ENCODE assay signal across 11 cellular contexts in the genomic region with DNA sequence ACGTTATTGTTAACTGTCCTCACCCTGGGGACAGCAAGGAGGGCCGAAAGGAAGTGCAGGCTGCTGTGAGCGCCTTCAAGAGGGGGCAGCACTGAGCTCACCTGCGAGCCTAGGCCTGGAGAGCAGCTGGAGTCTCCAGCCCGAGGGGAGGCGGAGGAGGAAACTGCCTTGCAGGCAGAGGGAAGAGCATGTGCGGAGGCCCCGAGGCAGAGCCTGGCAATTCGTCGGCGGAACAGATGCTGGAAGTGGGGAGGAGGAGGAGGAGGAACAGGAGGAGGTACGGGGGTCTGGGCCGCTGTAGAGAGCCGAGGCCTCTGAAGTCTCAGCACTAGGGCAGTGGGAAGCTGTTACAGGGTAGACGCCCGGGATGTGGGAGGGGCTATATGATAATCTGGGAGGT. TPM values are rescaled to one million over a fixed set of nuclear protein-coding genes. Genes with fewer than 3 reads are reported as not detected.
DNase-seq lines count a peak whose midpoint lies in the region; ATAC-seq and TF ChIP-seq lines count a peak whose summit lies in the region.
"Had no signal": no experiment of that assay in that cellular context is flagged by ENCODE, and none has a peak within 500 bp of the region (broad histone marks: within the 10 kb centered on the region; RNA-seq: fewer than 3 reads in every experiment).

No MANE protein-coding gene starts in this region.

- H4K20me1 ChIP-seq in OCI-LY1 (ENCODE audit: insufficient read depth, low read length) = no peaks in the 10 kb centered on the region

- H3K4me3 ChIP-seq in OCI-LY1 (ENCODE audit: low read depth, low read length, poor library complexity, severe bottlenecking) (no peak overlapping the region), epithelial cell of proximal tubule (ENCODE audit: low read depth, low read length) (no peak overlapping the region)

- no peaks in the 10 kb centered on the region for H3K9me3 ChIP-seq in OCI-LY1 (ENCODE audit: low read length)

- no peaks in the 10 kb centered on the region for H3K9me3 Mint-ChIP-seq in activated CD4-positive, alpha-beta T cell treated with anti-CD3 and anti-CD28 coated beads, Interleukin-2, amount 10 ng/mL, durations not matched to agents 24 days and 14 days

- intact Hi-C loops in activated CD4-positive, alpha-beta T cell treated with anti-CD3 and anti-CD28 coated beads, Interleukin-2, amount 10 ng/mL, durations not matched to agents 24 days and 14 days (cut with micrococcal nuclease) = no loop called here

- no peaks in the 10 kb centered on the region for H3F3A ChIP-seq in OCI-LY1 (ENCODE audit: insufficient read depth, low read length)

- H3K4me2 ChIP-seq in OCI-LY1 (ENCODE audit: low read length) = no peak overlapping the region

- peak overlapping the region; percentile 74 for H3K4me3 Mint-ChIP-seq in activated CD4-positive, alpha-beta T cell treated with anti-CD3 and anti-CD28 coated beads, Interleukin-2, amount 10 ng/mL, durations not matched to agents 24 days and 14 days

- peaks cover 38% of the 10 kb centered on the region for H3K4me1 ChIP-seq in OCI-LY1 (ENCODE audit: insufficient read depth, low read length, severe bottlenecking)

- H3K9me2 ChIP-seq in OCI-LY1 (ENCODE audit: low read depth, low read length) = no peaks in the 10 kb centered on the region

- ATAC-seq in HG03175 (IDR thresholded peaks at IDR 0.05; ENCODE audit: unreplicated experiment) = no peak

- H2AFZ ChIP-seq in OCI-LY1 (ENCODE audit: low read length) = no peak overlapping the region

- DNase-seq in activated CD4-positive, alpha-beta T cell treated with anti-CD3 and anti-CD28 coated beads, Interleukin-2, amount 10 ng/mL, durations not matched to agents 24 days and 14 days = no peak
- no peak for DNase-seq in activated CD4-positive, alpha-beta T cell treated with anti-CD3 and anti-CD28 coated beads, Interleukin-2, amount 50 U/mL, for 48 hours
- DNase-seq in epithelial cell of proximal tubule (ENCODE audit: low read depth) (no peak), OCI-M2 (lab: John Stamatoyannopoulos, UW; ENCODE audit: unreplicated experiment) (no peak), AG08396 (ENCODE audit: low spot score) (no peak)
- DNase-seq in stimulated activated CD8-positive, alpha-beta memory T cell treated with anti-CD3 and anti-CD28 coated beads, Interleukin-4, amount 100 ng/mL, for 48 hours = peak; percentile 42
- DNase-seq: activated CD8-positive, alpha-beta memory T cell treated with anti-CD3 and anti-CD28 coated beads, Interleukin-2, amount 50 U/mL, for 4 hours; NCI-H82 had no signal

- TF ChIP-seq CTCF in OCI-LY1 (IDR thresholded peaks at IDR 0.05; ENCODE audit: low read length) (peak; percentile 66), epithelial cell of proximal tubule (conservative IDR thresholded peaks at IDR 0.05; ENCODE audit: low read depth, low read length) (peak; percentile 16)

- H3K27me3 Mint-ChIP-seq in activated CD4-positive, alpha-beta T cell treated with anti-CD3 and anti-CD28 coated beads, Interleukin-2, amount 10 ng/mL, durations not matched to agents 24 days and 14 days = peaks cover 3% of the 10 kb centered on the region

- H3K79me2 ChIP-seq in OCI-LY1 (ENCODE audit: insufficient read depth, low read length) = no peaks in the 10 kb centered on the region

- peak overlapping the region; percentile 9 for H3K27ac Mint-ChIP-seq in activated CD4-positive, alpha-beta T cell treated with anti-CD3 and anti-CD28 coated beads, Interleukin-2, amount 10 ng/mL, durations not matched to agents 24 days and 14 days

- no peaks in the 10 kb centered on the region for H3K27me3 ChIP-seq in OCI-LY1 (ENCODE audit: insufficient read depth, low read length)

- no peaks in the 10 kb centered on the region for H3K36me3 Mint-ChIP-seq in activated CD4-positive, alpha-beta T cell treated with anti-CD3 and anti-CD28 coated beads, Interleukin-2, amount 10 ng/mL, durations not matched to agents 24 days and 14 days (ENCODE audit: low read depth)

- no peaks in the 10 kb centered on the region for H3K36me3 ChIP-seq in OCI-LY1 (ENCODE audit: insufficient read depth, low read length)

- no peak overlapping the region for H3K9ac ChIP-seq in OCI-LY1 (ENCODE audit: low read length)

- H3K4me1 Mint-ChIP-seq in activated CD4-positive, alpha-beta T cell treated with anti-CD3 and anti-CD28 coated beads, Interleukin-2, amount 10 ng/mL, durations not matched to agents 24 days and 14 days = peaks cover 14% of the 10 kb centered on the region

- H3K27ac ChIP-seq in OCI-LY1 (ENCODE audit: low read depth, low read length, poor library complexity, severe bottlenecking) = peak overlapping the region; percentile 42
- H3K27ac ChIP-seq: HL-60 had no signal

RNA-seq across cellular contexts. Expression of a gene that starts 49.6 kb away (rescaled TPM):
- 6.8 and 6.9 TPM in 2 replicates for total RNA-seq in activated CD4-positive, alpha-beta T cell treated with anti-CD3 and anti-CD28 coated beads, Interleukin-2, amount 10 ng/mL, durations not matched to agents 24 days and 14 days
- total RNA-seq in epithelial cell of proximal tubule = 0.58 and 2.5 TPM in 2 replicates
